Comparison of ENCODE assay signal across 8 cellular contexts in the genomic region with DNA sequence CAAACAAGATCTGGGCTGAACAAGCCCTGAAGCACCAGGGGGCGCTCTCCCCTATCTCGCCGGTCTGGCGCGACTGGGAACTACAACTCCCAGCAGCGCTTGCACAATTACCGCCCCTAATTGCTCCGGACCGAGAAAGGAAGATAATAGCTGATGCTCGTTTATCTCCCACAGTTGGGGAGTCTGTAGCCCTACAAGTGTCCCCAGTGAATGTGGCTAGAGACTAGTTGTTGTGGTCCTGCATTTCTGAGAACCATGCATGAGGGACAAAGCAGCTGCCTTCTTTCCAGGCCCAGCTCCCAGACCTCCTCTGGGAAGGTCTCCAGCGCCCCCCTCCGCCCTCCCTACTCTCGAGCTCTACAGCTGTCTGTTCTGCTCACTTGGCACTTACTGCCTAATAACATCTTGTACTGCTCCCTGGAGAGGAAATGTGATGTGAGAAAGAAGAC. TPM values are rescaled to one million over a fixed set of nuclear protein-coding genes. Genes with fewer than 3 reads are reported as not detected.
DNase-seq lines count a peak whose midpoint lies in the region; ATAC-seq and TF ChIP-seq lines count a peak whose summit lies in the region.

No MANE protein-coding gene starts in this region.

- H3K79me2 ChIP-seq in hepatocyte, result no peaks in the 10 kb centered on the region

- no peaks in the 10 kb centered on the region for H3K9me3 Mint-ChIP-seq in T-helper 2 cell treated with Interferon-gamma antibody and Interleukin-4, amounts not matched to agents 5 μg/mL and 100 μg/mL, for 36 hours

- H3K9me3 ChIP-seq in ES-I3 (ENCODE audit: control insufficient read depth, insufficient read depth, low read length) (no peaks in the 10 kb centered on the region), hepatocyte (ENCODE audit: low read depth) (no peaks in the 10 kb centered on the region), uterus (no peaks in the 10 kb centered on the region)

- H3K4me3 Mint-ChIP-seq in T-helper 2 cell treated with Interferon-gamma antibody and Interleukin-4, amounts not matched to agents 5 μg/mL and 100 μg/mL, for 36 hours, result peak overlapping the region; percentile 50

- intact Hi-C loops in uterus (cut with DNase I; ENCODE audit: low total_unique reads), result no loop called here

- TF ChIP-seq CTCF in hepatocyte (IDR thresholded peaks at IDR 0.05; ENCODE audit: poor library complexity) (peak; percentile 75), uterus (IDR thresholded peaks at IDR 0.05) (peak; percentile 90 to 94 (median 93))

- H3K9ac ChIP-seq in ES-I3 (ENCODE audit: low read depth, low read length), result peak overlapping the region; percentile 82

- DNase-seq in NCI-H2029 (lab: John Stamatoyannopoulos, UW), result peak; percentile 65
- DNase-seq in T-helper 2 cell treated with Interferon-gamma antibody and Interleukin-4, amounts not matched to agents 5 μg/mL and 100 μg/mL, for 36 hours (ENCODE audit: low spot score), result peak; percentile 80
- DNase-seq in anterior cingulate cortex (lab: John Stamatoyannopoulos, UW), result peak in 57 of 58 donors; percentile 42 to 98 (median 91)
- peak; percentile 93 for DNase-seq in hepatocyte (ENCODE audit: low spot score)
- peak; percentile 94 for DNase-seq in putamen (ENCODE audit: low spot score)
- peak; percentile 89 to 91 for DNase-seq in uterus

- no peaks in the 10 kb centered on the region for H3K9me2 ChIP-seq in hepatocyte (replicated peaks; ENCODE audit: insufficient read depth)

- H3K36me3 Mint-ChIP-seq in T-helper 2 cell treated with Interferon-gamma antibody and Interleukin-4, amounts not matched to agents 5 μg/mL and 100 μg/mL, for 36 hours (ENCODE audit: low read depth), result no peaks in the 10 kb centered on the region

- peaks cover 31% of the 10 kb centered on the region for H3K27me3 Mint-ChIP-seq in T-helper 2 cell treated with Interferon-gamma antibody and Interleukin-4, amounts not matched to agents 5 μg/mL and 100 μg/mL, for 36 hours (ENCODE audit: low read depth)

- H3K27ac ChIP-seq in hepatocyte, result no peak overlapping the region
- H3K27ac ChIP-seq in uterus, result peak overlapping the region; percentile 68 to 72

- 0 out of 2 replicates have a peak, but pooled peaks cover 5% of the 10 kb centered on the region for H3K4me1 ChIP-seq in ES-I3 (ENCODE audit: insufficient read depth, low read length)
- H3K4me1 ChIP-seq in hepatocyte (ENCODE audit: insufficient read depth), result no peaks in the 10 kb centered on the region
- no peaks in the 10 kb centered on the region for H3K4me1 ChIP-seq in uterus

- H3K27me3 ChIP-seq in hepatocyte (peaks cover 25% of the 10 kb centered on the region), uterus (no peaks in the 10 kb centered on the region)

- no peak overlapping the region for H3K4me3 ChIP-seq in hepatocyte
- H3K4me3 ChIP-seq in uterus, result peak overlapping the region; percentile 18 to 35

- peak in 1 of 2 donors; percentile 17 for TF ChIP-seq POLR2A in uterus (IDR thresholded peaks at IDR 0.05)

- ATAC-seq in HG02678 (IDR thresholded peaks at IDR 0.05; ENCODE audit: unreplicated experiment), result peak; percentile 88

- peak overlapping the region; percentile 28 for H3K27ac Mint-ChIP-seq in T-helper 2 cell treated with Interferon-gamma antibody and Interleukin-4, amounts not matched to agents 5 μg/mL and 100 μg/mL, for 36 hours

- peak overlapping the region; percentile 57 for H2AFZ ChIP-seq in hepatocyte

- no peaks in the 10 kb centered on the region for H4K20me1 ChIP-seq in hepatocyte (ENCODE audit: insufficient read depth, poor library complexity, severe bottlenecking)

- H3K4me1 Mint-ChIP-seq in T-helper 2 cell treated with Interferon-gamma antibody and Interleukin-4, amounts not matched to agents 5 μg/mL and 100 μg/mL, for 36 hours (ENCODE audit: low read depth), result peaks cover 17% of the 10 kb centered on the region

- WGBS in hepatocyte (ENCODE audit: low lambda C conversion rate, missing lambda C conversion rate), result 2% methylated on average over 13 of the region's 13 CpGs

- H3K4me2 ChIP-seq in hepatocyte, result peak overlapping the region; percentile 76

- no peaks in the 10 kb centered on the region for H3K36me3 ChIP-seq in ES-I3 (ENCODE audit: insufficient read depth, low read length)
- no peaks in the 10 kb centered on the region for H3K36me3 ChIP-seq in hepatocyte (replicated peaks; ENCODE audit: insufficient read depth, low read depth)
- no peaks in the 10 kb centered on the region for H3K36me3 ChIP-seq in uterus

RNA-seq across cellular contexts. Expression of a gene that starts 34.4 kb away (rescaled TPM):
- 0.28 and 0.83 TPM in 2 replicates for total RNA-seq in hepatocyte
- 1.7 and 2.8 TPM in 2 replicates for polyA plus RNA-seq in hepatocyte
- 10 to 100 TPM in 2 of 4 donors, 1 to 10 TPM in 1, under 1 TPM in 1; 0.88 to 48.4 (median 12.6) TPM for total RNA-seq in uterus

RNA-seq across cellular contexts. Expression of a gene that starts 55.4 kb away (rescaled TPM):
- 0.24 and 3.2 TPM in 2 replicates for total RNA-seq in hepatocyte
- polyA plus RNA-seq in hepatocyte, result 0.10 and 3.6 TPM in 2 replicates
- 10 to 100 TPM in 3 of 4 donors, 1 to 10 TPM in 1; 3.2 to 72.8 (median 23.3) TPM for total RNA-seq in uterus
